In the genomic region with DNA sequence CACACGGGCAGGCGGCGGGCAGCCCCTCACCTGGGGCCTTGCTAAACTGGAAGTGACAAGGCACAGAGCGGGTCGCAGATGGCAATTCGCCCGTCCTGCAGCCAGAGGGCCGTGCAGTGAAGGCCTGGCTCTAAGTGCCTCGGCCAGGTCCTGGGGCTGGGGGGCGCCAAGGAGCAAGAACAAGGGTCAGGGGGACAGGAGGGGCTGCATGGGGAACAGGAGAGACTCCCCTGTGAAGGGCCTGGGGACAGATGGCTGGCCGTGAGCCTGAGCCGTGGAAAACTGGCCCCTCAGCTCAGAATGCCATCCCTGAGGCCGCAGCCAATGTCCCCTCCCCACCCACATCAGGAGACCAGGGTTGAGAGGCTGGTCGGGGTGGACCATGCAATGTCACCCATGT, we compare ENCODE assay signal across 31 cellular contexts. TPM values are rescaled to one million over a fixed set of nuclear protein-coding genes. Genes with fewer than 3 reads are reported as not detected.
DNase-seq lines count a peak whose midpoint lies in the region; ATAC-seq and TF ChIP-seq lines count a peak whose summit lies in the region.
"Had no signal": no experiment of that assay in that cellular context is flagged by ENCODE, and none has a peak within 500 bp of the region (broad histone marks: within the 10 kb centered on the region; RNA-seq: fewer than 3 reads in every experiment).

No MANE protein-coding gene starts in this region.

- no peak overlapping the region for H3K4me3 ChIP-seq in BLaER1
- no peak overlapping the region for H3K4me3 ChIP-seq in Loucy (ENCODE audit: low read length, poor library complexity, severe bottlenecking)
- no peak overlapping the region for H3K4me3 ChIP-seq in coronary artery
- H3K4me3 ChIP-seq in Karpas-422 (ENCODE audit: low read length) = no peak overlapping the region
- H3K4me3 ChIP-seq: A549, gastrocnemius medialis, hepatocyte, right atrium auricular region, transverse colon had no signal

- H3K27me3 ChIP-seq in BLaER1 = no peaks in the 10 kb centered on the region
- H3K27me3 ChIP-seq in Loucy (ENCODE audit: insufficient read depth, low read length, poor library complexity, severe bottlenecking) = no peaks in the 10 kb centered on the region
- no peaks in the 10 kb centered on the region for H3K27me3 ChIP-seq in Karpas-422 (ENCODE audit: low read length)
- H3K27me3 ChIP-seq: hepatocyte, right atrium auricular region, transverse colon had no signal

- no peaks in the 10 kb centered on the region for H4K20me1 ChIP-seq in BLaER1
- H4K20me1 ChIP-seq in Loucy (ENCODE audit: insufficient read depth, low read length, poor library complexity, severe bottlenecking) = no peaks in the 10 kb centered on the region
- H4K20me1 ChIP-seq in Karpas-422 (ENCODE audit: insufficient read depth, low read depth, low read length) = no peaks in the 10 kb centered on the region

- H3K9ac ChIP-seq in BLaER1 (no peak overlapping the region), Loucy (ENCODE audit: low read depth, low read length, poor library complexity, severe bottlenecking) (no peak overlapping the region), Karpas-422 (ENCODE audit: low read length) (no peak overlapping the region)

- H3K4me3 Mint-ChIP-seq in mesothelial cell of epicardium = no peak overlapping the region
- no peak overlapping the region for H3K4me3 Mint-ChIP-seq in activated naive CD8-positive, alpha-beta T cell treated with anti-CD3 and anti-CD28 coated beads, Interleukin-2, amount 50 U/mL, for 24 hours
- H3K4me3 Mint-ChIP-seq: activated B cell treated with CpG ODN at 0.5 μM for 24 hours; activated CD8-positive, alpha-beta memory T cell treated with anti-CD3 and anti-CD28 coated beads, Interleukin-2, amount 10 ng/mL, durations not matched to agents 7 days and 5 days; activated naive CD4-positive, alpha-beta T cell treated with anti-CD3 and anti-CD28 coated beads, Interleukin-2, amount 10 ng/mL, durations not matched to agents 7 days and 5 days; B cell; HFFc6; natural killer cell had no signal

- H3K27me3 Mint-ChIP-seq in mesothelial cell of epicardium (ENCODE audit: low read depth) = peaks cover 12% of the 10 kb centered on the region
- H3K27me3 Mint-ChIP-seq in activated naive CD8-positive, alpha-beta T cell treated with anti-CD3 and anti-CD28 coated beads, Interleukin-2, amount 50 U/mL, for 24 hours = no peaks in the 10 kb centered on the region

- H3K36me3 ChIP-seq in BLaER1 = no peaks in the 10 kb centered on the region
- H3K36me3 ChIP-seq in Loucy (ENCODE audit: insufficient read depth, low read length) = no peaks in the 10 kb centered on the region
- H3K36me3 ChIP-seq in Karpas-422 (ENCODE audit: insufficient read depth, low read length) = no peaks in the 10 kb centered on the region
- H3K36me3 ChIP-seq: gastrocnemius medialis, right atrium auricular region, transverse colon had no signal

- H3F3A ChIP-seq in Loucy (ENCODE audit: low read depth) = no peaks in the 10 kb centered on the region

- H3K4me1 ChIP-seq in BLaER1 (peaks cover 44% of the 10 kb centered on the region), Loucy (ENCODE audit: insufficient read depth, low read length, poor library complexity, severe bottlenecking) (no peaks in the 10 kb centered on the region), Karpas-422 (ENCODE audit: low read length) (no peaks in the 10 kb centered on the region)
- H3K4me1 ChIP-seq: gastrocnemius medialis had no signal

- H2AFZ ChIP-seq in Loucy (ENCODE audit: low read length) (no peak overlapping the region; the same call in 1 of the 2 replicates), Karpas-422 (ENCODE audit: low read length) (no peak overlapping the region)
- H2AFZ ChIP-seq: hepatocyte had no signal

- peaks cover 4% of the 10 kb centered on the region for H3K4me1 Mint-ChIP-seq in mesothelial cell of epicardium
- H3K4me1 Mint-ChIP-seq in activated naive CD8-positive, alpha-beta T cell treated with anti-CD3 and anti-CD28 coated beads, Interleukin-2, amount 50 U/mL, for 24 hours = no peaks in the 10 kb centered on the region
- H3K4me1 Mint-ChIP-seq: activated B cell treated with CpG ODN at 0.5 μM for 24 hours; activated CD8-positive, alpha-beta memory T cell treated with anti-CD3 and anti-CD28 coated beads, Interleukin-2, amount 10 ng/mL, durations not matched to agents 7 days and 5 days; activated naive CD4-positive, alpha-beta T cell treated with anti-CD3 and anti-CD28 coated beads, Interleukin-2, amount 10 ng/mL, durations not matched to agents 7 days and 5 days; B cell had no signal

- ATAC-seq in activated naive CD8-positive, alpha-beta T cell treated with anti-CD3 and anti-CD28 coated beads, Interleukin-2, amount 50 U/mL, for 24 hours = no peak
- ATAC-seq in GM18909 (IDR thresholded peaks at IDR 0.05; ENCODE audit: poor library complexity, unreplicated experiment) = no peak
- ATAC-seq: activated CD8-positive, alpha-beta memory T cell treated with anti-CD3 and anti-CD28 coated beads, Interleukin-2, amount 10 ng/mL, durations not matched to agents 7 days and 5 days; gastrocnemius medialis; left ventricle myocardium superior; natural killer cell had no signal

- H3K79me2 ChIP-seq in Loucy (ENCODE audit: insufficient read depth, low read length) = no peaks in the 10 kb centered on the region
- no peaks in the 10 kb centered on the region for H3K79me2 ChIP-seq in Karpas-422 (ENCODE audit: low read length)
- H3K79me2 ChIP-seq: hepatocyte had no signal

- DNase-seq in coronary artery (ENCODE audit: low spot score) (peak; percentile 60), mesothelial cell of epicardium (ENCODE audit: low spot score in 2 of 2, unreplicated experiment in 2 of 2) (no peak), GM19240 (ENCODE audit: insufficient read length, low spot score) (no peak), Karpas-422 (no peak)
- DNase-seq in activated naive CD8-positive, alpha-beta T cell treated with anti-CD3 and anti-CD28 coated beads, Interleukin-2, amount 50 U/mL, for 24 hours = no peak
- DNase-seq: activated B cell treated with CpG ODN at 0.5 μM for 24 hours; activated CD4-positive, alpha-beta T cell treated with anti-CD3 and anti-CD28 coated beads, Interleukin-2, amount 50 U/mL, for 1 hour; activated CD8-positive, alpha-beta memory T cell treated with anti-CD3 and anti-CD28 coated beads, Interleukin-2, amount 10 ng/mL, durations not matched to agents 7 days and 5 days; activated naive CD4-positive, alpha-beta T cell treated with anti-CD3 and anti-CD28 coated beads, Interleukin-2, amount 10 ng/mL, durations not matched to agents 7 days and 5 days; activated T-cell treated with anti-CD3 and anti-CD28 coated beads, Interleukin-2, amount 50 U/mL, for 48 hours; amniotic stem cell; DMS153; gastrocnemius medialis; HFFc6; left ventricle myocardium superior; natural killer cell; NCI-H1092; NCI-H187 treated with DMSO at 0.1 percent for 48 hours; NCI-H524 treated with DMSO at 0.1 percent for 48 hours; SHP77 treated with DMSO at 0.1 percent for 48 hours; stimulated activated CD4-positive, alpha-beta T cell treated with anti-CD3 and anti-CD28 coated beads, Interleukin-2, amount 100 ng/mL, for 48 hours; SW 1271; T-helper 9 cell; transverse colon had no signal

- H3K4me2 ChIP-seq in BLaER1 (0 out of 2 replicates have a peak overlapping the region, but pooled peaks have one; percentile 67), Loucy (ENCODE audit: low read depth, low read length, poor library complexity, severe bottlenecking) (no peak overlapping the region), Karpas-422 (ENCODE audit: low read depth, low read length, poor library complexity, severe bottlenecking) (no peak overlapping the region)
- H3K4me2 ChIP-seq: A549, hepatocyte had no signal

- no peaks in the 10 kb centered on the region for H3K9me3 Mint-ChIP-seq in mesothelial cell of epicardium
- H3K9me3 Mint-ChIP-seq in activated naive CD8-positive, alpha-beta T cell treated with anti-CD3 and anti-CD28 coated beads, Interleukin-2, amount 50 U/mL, for 24 hours = no peaks in the 10 kb centered on the region
- H3K9me3 Mint-ChIP-seq: activated B cell treated with CpG ODN at 0.5 μM for 24 hours; activated naive CD4-positive, alpha-beta T cell treated with anti-CD3 and anti-CD28 coated beads, Interleukin-2, amount 10 ng/mL, durations not matched to agents 7 days and 5 days; HFFc6; natural killer cell had no signal

- H3K36me3 Mint-ChIP-seq in mesothelial cell of epicardium = no peaks in the 10 kb centered on the region
- H3K36me3 Mint-ChIP-seq in activated naive CD8-positive, alpha-beta T cell treated with anti-CD3 and anti-CD28 coated beads, Interleukin-2, amount 50 U/mL, for 24 hours (ENCODE audit: low read depth) = no peaks in the 10 kb centered on the region
- H3K36me3 Mint-ChIP-seq: activated CD8-positive, alpha-beta memory T cell treated with anti-CD3 and anti-CD28 coated beads, Interleukin-2, amount 10 ng/mL, durations not matched to agents 7 days and 5 days; activated naive CD4-positive, alpha-beta T cell treated with anti-CD3 and anti-CD28 coated beads, Interleukin-2, amount 10 ng/mL, durations not matched to agents 7 days and 5 days; natural killer cell had no signal

- H3K9me2 ChIP-seq in Loucy (replicated peaks; ENCODE audit: low read depth, low read length) (no peaks in the 10 kb centered on the region), Karpas-422 (replicated peaks; ENCODE audit: insufficient read depth, low read length) (no peaks in the 10 kb centered on the region)

- H3K27ac ChIP-seq in BLaER1 = no peak overlapping the region
- no peak overlapping the region for H3K27ac ChIP-seq in coronary artery
- H3K27ac ChIP-seq in Karpas-422 (ENCODE audit: low read length) = no peak overlapping the region
- H3K27ac ChIP-seq: gastrocnemius medialis, hepatocyte, right atrium auricular region, transverse colon had no signal

- peak; percentile 66 for TF ChIP-seq CTCF in Loucy (conservative IDR thresholded peaks at IDR 0.05; ENCODE audit: low read length)
- TF ChIP-seq CTCF in coronary artery (IDR thresholded peaks at IDR 0.05) = no peak
- no peak for TF ChIP-seq CTCF in mesothelial cell of epicardium (IDR thresholded peaks at IDR 0.05; ENCODE audit: unreplicated experiment)

- peak overlapping the region; percentile 11 for H3K27ac Mint-ChIP-seq in mesothelial cell of epicardium
- H3K27ac Mint-ChIP-seq in activated naive CD8-positive, alpha-beta T cell treated with anti-CD3 and anti-CD28 coated beads, Interleukin-2, amount 50 U/mL, for 24 hours = no peak overlapping the region
- H3K27ac Mint-ChIP-seq: activated B cell treated with CpG ODN at 0.5 μM for 24 hours; activated CD8-positive, alpha-beta memory T cell treated with anti-CD3 and anti-CD28 coated beads, Interleukin-2, amount 10 ng/mL, durations not matched to agents 7 days and 5 days; activated naive CD4-positive, alpha-beta T cell treated with anti-CD3 and anti-CD28 coated beads, Interleukin-2, amount 10 ng/mL, durations not matched to agents 7 days and 5 days; B cell; HFFc6; natural killer cell had no signal

- H3K9me3 ChIP-seq in BLaER1 (no peaks in the 10 kb centered on the region), Loucy (ENCODE audit: insufficient read depth, low read depth, low read length) (no peaks in the 10 kb centered on the region), Karpas-422 (ENCODE audit: low read length) (no peaks in the 10 kb centered on the region)
- H3K9me3 ChIP-seq: A549, gastrocnemius medialis, right atrium auricular region, transverse colon had no signal

RNA-seq across cellular contexts. Expression of a gene that starts 60.0 kb away (rescaled TPM):
- 47.5 to 48.3 TPM (median 47.6 TPM) in 3 replicates for total RNA-seq in mesothelial cell of epicardium
- not detected in 2 replicates for total RNA-seq in Karpas-422 (2014; rRNA removed; shearing (Covaris generic); ENCODE audit: low replicate concordance)

Comparison
In these comparisons a context has a peak if more than half of its experiments do, and no peak if none do; other contexts are left out.
1. RNA of a gene that starts 60.0 kb away (total RNA-seq): 47.5 to 48.3 TPM in mesothelial cell of epicardium; not detected in Karpas-422; every median in the first group is over 10 times any median in the second.